Comparison of ENCODE assay signal across 12 cellular contexts in genomic region chr7:134920026-134920758, GRCh38.
DNase-seq lines count a peak whose midpoint lies in the region; ATAC-seq, FAIRE-seq and TF ChIP-seq lines count a peak whose summit lies in the region.
"Had no signal": no experiment of that assay in that cellular context is flagged by ENCODE, and none has a peak within 500 bp of the region (broad histone marks: within the 10 kb centered on the region; RNA-seq: fewer than 3 reads in every experiment).

No MANE protein-coding gene starts in this region.

- H3K27ac ChIP-seq in SK-N-MC = no peak overlapping the region
- H3K27ac ChIP-seq in left lung = peak overlapping the region in 1 of 2 donors; percentile 44
- H3K27ac ChIP-seq in vagina = no peak overlapping the region

- H3K4me3 ChIP-seq in AG09309 (ENCODE audit: control insufficient read depth, low read depth, low read length) = no peak overlapping the region
- H3K4me3 ChIP-seq in SK-N-MC = no peak overlapping the region
- no peak overlapping the region for H3K4me3 ChIP-seq in left lung
- no peak overlapping the region for H3K4me3 ChIP-seq in vagina

- ATAC-seq in GM21723 (IDR thresholded peaks at IDR 0.05; ENCODE audit: unreplicated experiment) = peak; percentile 53
- peak; percentile 37 for ATAC-seq in left lung

- TF ChIP-seq POLR2A in vagina (IDR thresholded peaks at IDR 0.05) = no peak

- no peak overlapping the region for H3K9ac ChIP-seq in SK-N-MC (ENCODE audit: insufficient read length)

- intact Hi-C loops in left lung (cut with DNase I) = no loop called here
- intact Hi-C loops in vagina (cut with DNase I) = no loop called here

- H3K9me3 ChIP-seq in SK-N-MC (ENCODE audit: low read depth, low read length) (no peaks in the 10 kb centered on the region), left lung (peaks cover 0 to 4% of the 10 kb centered on the region in 2 donors), vagina (no peaks in the 10 kb centered on the region)

- TF ChIP-seq CTCF in AG09309 (IDR thresholded peaks at IDR 0.05; ENCODE audit: control insufficient read depth, insufficient read depth, low read depth, low read length, missing control alignments) (no peak), left lung (IDR thresholded peaks at IDR 0.05) (no peak), vagina (IDR thresholded peaks at IDR 0.05) (no peak)

- H3K27me3 ChIP-seq in left lung (no peaks in the 10 kb centered on the region), vagina (no peaks in the 10 kb centered on the region)

- no peak for FAIRE-seq in urothelium cell line (lab: Jason Lieb, UNC)
- FAIRE-seq: H1 had no signal

- H3K4me1 ChIP-seq in left lung (no peaks in the 10 kb centered on the region), vagina (peaks cover 40% of the 10 kb centered on the region)

- H3K36me3 ChIP-seq in SK-N-MC (ENCODE audit: insufficient read depth, low read length) = no peaks in the 10 kb centered on the region
- no peaks in the 10 kb centered on the region for H3K36me3 ChIP-seq in left lung
- no peaks in the 10 kb centered on the region for H3K36me3 ChIP-seq in vagina

- DNase-seq in AG09309 (ENCODE audit: low read depth) (peak; percentile 94), SK-N-MC (ENCODE audit: low read depth, low spot score) (peak; percentile 16), left lung (no peak), urothelium cell line (ENCODE audit: low spot score) (no peak), GM19240 (ENCODE audit: insufficient read length, low spot score) (no peak), NOMO-1 treated with DMSO at 0.1 percent for 48 hours (lab: John Stamatoyannopoulos, UW; ENCODE audit: unreplicated experiment) (no peak), vagina (ENCODE audit: extremely low spot score in 2 of 2) (no peak)
- DNase-seq: aorta, DMS 273 treated with DMSO at 0.1 percent for 48 hours, NCI-H1436 had no signal

Comparison
In these comparisons a context has a peak if more than half of its experiments do, and no peak if none do; other contexts are left out.
1. DNase-seq: peak in AG09309 (single experiment) and SK-N-MC (single experiment); none in left lung (0 of 2), urothelium cell line (single experiment), GM19240 (single experiment), NOMO-1 treated with DMSO at 0.1 percent for 48 hours (single experiment) and vagina (0 of 2).